Comparison of ENCODE assay signal across 8 cellular contexts in the genomic region with DNA sequence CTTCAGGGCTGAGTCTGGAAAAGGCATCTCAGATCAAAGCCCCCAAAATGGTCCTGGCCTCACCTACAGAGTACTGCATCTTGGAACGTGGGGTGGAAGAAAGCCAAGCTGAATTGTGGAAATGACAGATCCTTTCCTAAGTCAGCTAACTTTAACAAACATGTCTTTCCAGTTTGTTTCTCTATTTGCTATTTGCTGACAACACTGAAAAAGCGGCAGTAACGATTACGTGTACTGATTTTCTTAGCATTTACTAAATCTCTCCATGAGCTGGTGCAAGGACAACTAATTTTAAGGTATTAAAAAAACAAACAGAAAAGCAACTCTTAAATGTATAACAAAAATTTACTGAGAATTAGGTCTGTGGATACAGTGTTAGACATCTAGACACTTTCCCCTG. TPM values are rescaled to one million over a fixed set of nuclear protein-coding genes. Genes with fewer than 3 reads are reported as not detected.
DNase-seq lines count a peak whose midpoint lies in the region; ATAC-seq and TF ChIP-seq lines count a peak whose summit lies in the region.

No MANE protein-coding gene starts in this region.

- peaks cover 51% of the 10 kb centered on the region for H3K4me1 ChIP-seq in DND-41 (ENCODE audit: insufficient read depth, low read length)
- peaks cover 23% of the 10 kb centered on the region for H3K4me1 ChIP-seq in Panc1 (ENCODE audit: control insufficient read depth, insufficient read depth, low read length)
- H3K4me1 ChIP-seq in esophagus muscularis mucosa = peaks cover 15 to 53% (median 51%) of the 10 kb centered on the region in 4 donors
- H3K4me1 ChIP-seq in trophoblast cell (ENCODE audit: control insufficient read depth in 1 of 2, insufficient read depth in 2 of 2, low read length in 2 of 2) = peaks cover 0 to 6% of the 10 kb centered on the region in 2 experiments

- H3K79me2 ChIP-seq in DND-41 (ENCODE audit: insufficient read depth, low read length) (peaks cover 57% of the 10 kb centered on the region), trophoblast cell (ENCODE audit: control insufficient read depth, insufficient read depth, low read length, poor library complexity) (no peaks in the 10 kb centered on the region)

- POLR2A ChIA-PET in Panc1 (lab: Charles Lee) = interaction anchor here (0.6 kb wide), 1 partner anchor 142 kb away, joined by 3 read pairs; no protein-coding TSS in a partner anchor

- in situ Hi-C loops in Panc1 (cut with HindIII; ENCODE audit: low pct_unique_long_range_greater_than_20kb, low sequenced_read_pairs) (no loop called here), GM13977 (cut with MboI; ENCODE audit: low pct_unique_long_range_greater_than_20kb, low sequenced_read_pairs, unreplicated experiment) (no loop called here)

- H2BK12ac ChIP-seq in trophoblast cell (ENCODE audit: low read length) = no peak overlapping the region

- no peak overlapping the region for H3K18ac ChIP-seq in trophoblast cell (ENCODE audit: low read length)

- TF ChIP-seq CTCF in DND-41 (IDR thresholded peaks at IDR 0.05; ENCODE audit: borderline replicate concordance, extremely low read depth, low read length, poor library complexity, severe bottlenecking) = no peak
- TF ChIP-seq CTCF in Panc1 (IDR thresholded peaks at IDR 0.05) = no peak
- TF ChIP-seq CTCF in esophagus muscularis mucosa (IDR thresholded peaks at IDR 0.05) = no peak
- TF ChIP-seq CTCF in GM13977 (IDR thresholded peaks at IDR 0.05; ENCODE audit: extremely low read depth, insufficient read depth, missing control alignments) = no peak

- TF ChIP-seq POLR2A in esophagus muscularis mucosa (IDR thresholded peaks at IDR 0.05; ENCODE audit: low read depth) = no peak

- 55% methylated on average over 4 of the region's 4 CpGs for WGBS in esophagus muscularis mucosa
- WGBS in trophoblast cell (ENCODE audit: extremely low coverage, insufficient coverage, insufficient read length) = no CpG with 5 or more reads among the region's 4 CpGs

- H3K4me2 ChIP-seq in DND-41 (ENCODE audit: insufficient read depth, low read length) (peak overlapping the region; percentile 96), trophoblast cell (ENCODE audit: low read length) (no peak overlapping the region)

- no peak overlapping the region for H3K4ac ChIP-seq in trophoblast cell (ENCODE audit: low read depth, low read length)

- H3K36me3 ChIP-seq in DND-41 (ENCODE audit: insufficient read depth, low read length) (no peaks in the 10 kb centered on the region), Panc1 (ENCODE audit: control insufficient read depth, insufficient read depth, low read length) (no peaks in the 10 kb centered on the region), esophagus muscularis mucosa (no peaks in the 10 kb centered on the region), trophoblast cell (ENCODE audit: control insufficient read depth in 1 of 2, insufficient read depth in 2 of 2, low read length in 2 of 2) (no peaks in the 10 kb centered on the region)

- no peak overlapping the region for H4K91ac ChIP-seq in trophoblast cell (ENCODE audit: low read depth, low read length)

- ATAC-seq in DND-41 (ENCODE audit: insufficient read depth, low read depth) (no peak), Panc1 (no peak), GM18868 (IDR thresholded peaks at IDR 0.05; ENCODE audit: unreplicated experiment) (no peak)

- H3K27me3 ChIP-seq in DND-41 (ENCODE audit: insufficient read depth, low read length, poor library complexity) (no peaks in the 10 kb centered on the region), Panc1 (ENCODE audit: control insufficient read depth, insufficient read depth, low read length) (no peaks in the 10 kb centered on the region), esophagus muscularis mucosa (no peaks in the 10 kb centered on the region), trophoblast cell (ENCODE audit: insufficient read depth, low read length) (no peaks in the 10 kb centered on the region)

- no peak for DNase-seq in DND-41
- DNase-seq in Panc1 (ENCODE audit: low read depth, low spot score) = no peak
- no peak for DNase-seq in esophagus muscularis mucosa (ENCODE audit: extremely low spot score)
- no peak for DNase-seq in trophoblast cell
- no peak for DNase-seq in GM13977 (ENCODE audit: low spot score)
- DNase-seq in mesenteric fat pad (ENCODE audit: low spot score) = no peak
- DNase-seq in activated CD4-positive, alpha-beta T cell treated with anti-CD3 and anti-CD28 coated beads for 1 hour = no peak

- no peaks in the 10 kb centered on the region for H3K79me1 ChIP-seq in trophoblast cell (ENCODE audit: low read length)

- H3K4me3 ChIP-seq in DND-41 (ENCODE audit: low read depth in 1 of 2, low read length in 2 of 2) (peak overlapping the region; percentile 61 to 91; a peak in 3 of 4 replicates), Panc1 (ENCODE audit: low read depth in 2 of 2, low read length in 2 of 2) (peak overlapping the region; percentile 76 to 87), esophagus muscularis mucosa (peak overlapping the region; percentile 72 to 78 (median 74)), trophoblast cell (ENCODE audit: low read depth, low read length) (no peak overlapping the region)

- TF ChIP-seq EP300 in esophagus muscularis mucosa (IDR thresholded peaks at IDR 0.05) = no peak

- no peak overlapping the region for H2AK5ac ChIP-seq in trophoblast cell (ENCODE audit: low read length)

- H2AFZ ChIP-seq in DND-41 (ENCODE audit: low read depth, low read length) (peak overlapping the region; percentile 85), trophoblast cell (ENCODE audit: insufficient read depth, low read length, poor library complexity) (no peak overlapping the region)

- H4K20me1 ChIP-seq in DND-41 (ENCODE audit: insufficient read depth, low read length) = no peaks in the 10 kb centered on the region

- H2BK5ac ChIP-seq in trophoblast cell (ENCODE audit: low read depth, low read length, poor library complexity) = no peak overlapping the region

- CTCF ChIA-PET in Panc1 (lab: Charles Lee) = interaction anchor here (1.6 kb wide), 1 partner anchor 24 kb away, joined by 5 read pairs; the partner anchor contains the start of gene INPP1

- no peak overlapping the region for H4K8ac ChIP-seq in trophoblast cell (ENCODE audit: low read depth, low read length)

- H3K14ac ChIP-seq in trophoblast cell (ENCODE audit: low read length) = no peak overlapping the region

- no peak overlapping the region for H2BK120ac ChIP-seq in trophoblast cell (ENCODE audit: insufficient read depth, low read length, poor library complexity)

- no TSS peak for BruUV-seq in Panc1 (replicated peaks; lab: Mats Ljungman, UMichigan)

- peak overlapping the region; percentile 59 for H3K9ac ChIP-seq in DND-41 (ENCODE audit: low read depth, low read length)
- peak overlapping the region; percentile 19 for H3K9ac ChIP-seq in trophoblast cell (ENCODE audit: low read length)

- intact Hi-C loops in Panc1 (cut with micrococcal nuclease; ENCODE audit: unreplicated experiment) (no loop called here), esophagus muscularis mucosa (cut with DNase I) (no loop called here)

- no peak overlapping the region for H3K23ac ChIP-seq in trophoblast cell (ENCODE audit: low read length)

- H3K9me3 ChIP-seq in DND-41 (ENCODE audit: insufficient read depth, low read length, severe bottlenecking) = no peaks in the 10 kb centered on the region
- no peaks in the 10 kb centered on the region for H3K9me3 ChIP-seq in Panc1 (ENCODE audit: control insufficient read depth, insufficient read depth, low read depth, low read length)
- no peaks in the 10 kb centered on the region for H3K9me3 ChIP-seq in esophagus muscularis mucosa
- H3K9me3 ChIP-seq in trophoblast cell (ENCODE audit: insufficient read depth, low read depth, low read length) = no peaks in the 10 kb centered on the region

- H4K12ac ChIP-seq in trophoblast cell (ENCODE audit: low read depth, low read length) = no peak overlapping the region

- H3K27ac ChIP-seq in DND-41 (ENCODE audit: low read length) (peak overlapping the region; percentile 78; the same call in 1 of the 2 replicates), Panc1 (ENCODE audit: low read length) (peak overlapping the region; percentile 77), esophagus muscularis mucosa (replicated peaks in 1 of 4) (peak overlapping the region; percentile 87 to 93 (median 90)), trophoblast cell (ENCODE audit: low read depth, low read length) (no peak overlapping the region)

RNA-seq across cellular contexts. Expression of gene HIBCH, which starts 1.1 kb away (rescaled TPM):
- 21.7 TPM for total RNA-seq in Panc1 (2021; ENCODE audit: unreplicated experiment)
- 15.3 TPM for polyA plus RNA-seq in Panc1 (2012; ENCODE audit: insufficient read length)
- 10 to 100 TPM; 12.3 to 20.2 (median 15.5) TPM for total RNA-seq in esophagus muscularis mucosa
- polyA plus RNA-seq in trophoblast cell (2013) = 12.8 and 12.9 TPM in 2 replicates
- total RNA-seq in mesenteric fat pad = 39.3 TPM

RNA-seq across cellular contexts. Expression of gene INPP1, which starts 24.9 kb away (rescaled TPM):
- total RNA-seq in Panc1 (2021; ENCODE audit: unreplicated experiment) (10.8 TPM), esophagus muscularis mucosa (10 to 100 TPM; 17.1 to 23.6 (median 21.0) TPM), mesenteric fat pad (27.6 TPM)
- polyA plus RNA-seq in Panc1 (2012; ENCODE audit: insufficient read length) = 6.8 TPM
- polyA plus RNA-seq in trophoblast cell (2013) = 4.0 and 4.1 TPM in 2 replicates
